In the genomic region with DNA sequence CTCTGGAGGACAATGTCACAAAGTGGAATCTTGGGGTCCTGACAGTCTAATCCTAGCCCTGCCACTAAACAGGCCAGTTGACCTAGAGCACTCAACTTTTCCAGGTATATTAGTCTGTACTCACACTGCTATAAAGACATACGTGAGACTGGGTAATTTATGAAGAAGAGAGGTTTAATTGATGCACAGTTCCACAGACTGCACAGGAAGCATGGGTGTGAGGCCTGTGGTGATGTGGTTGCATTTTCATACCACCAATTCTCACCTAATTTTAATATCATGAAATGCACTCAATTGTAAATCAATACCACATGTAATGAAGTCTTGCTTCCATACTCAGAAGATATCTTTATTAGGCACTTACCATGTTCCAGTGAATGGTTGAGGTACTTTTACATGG, we compare ENCODE assay signal across 35 cellular contexts.
"Had no signal": no experiment of that assay in that cellular context is flagged by ENCODE, and none has a peak within 500 bp of the region (broad histone marks: within the 10 kb centered on the region; RNA-seq: fewer than 3 reads in every experiment).

No MANE protein-coding gene starts in this region.

- DNase-seq: Karpas-422, Kasumi-1, KG1, MG63, MM.1S, MV-4-11, NCI-H1048, NCI-H1092, NCI-H1092 treated with DMSO at 0.1 percent for 48 hours, NCI-H1105, NCI-H1105 treated with DMSO at 0.1 percent for 48 hours, NCI-H1417, NCI-H1417 treated with DMSO at 0.1 percent for 48 hours, NCI-H1436, NCI-H1436 treated with DMSO at 0.1 percent for 48 hours, NCI-H146, NCI-H1694, NCI-H1694 treated with DMSO at 0.1 percent for 48 hours, NCI-H187, NCI-H187 treated with DMSO at 0.1 percent for 48 hours, NCI-H1930, NCI-H2029, NCI-H2029 treated with DMSO at 0.1 percent for 48 hours, NCI-H2081, NCI-H2081 treated with DMSO at 0.1 percent for 48 hours, NCI-H2107, NCI-H2171, NCI-H2171 treated with DMSO at 0.1 percent for 48 hours, NCI-H2227 treated with DMSO at 0.1 percent for 48 hours, NCI-H226, NCI-H345, NCI-H446, NCI-H446 treated with DMSO at 0.1 percent for 48 hours, NCI-H510A had no signal

- H3K27ac ChIP-seq: KMS-11 had no signal

- H3K4me2 ChIP-seq: KMS-11 had no signal

- H3K4me3 ChIP-seq: MG63 had no signal

- H3K36me3 ChIP-seq: MG63 had no signal

- H3K9ac ChIP-seq: KMS-11 had no signal

- H3K9me3 ChIP-seq: MG63 had no signal

- H3K27me3 ChIP-seq: MG63 had no signal
